Comparison of ENCODE assay signal across 1 cellular context in genomic region chr7:43729214-43729923, GRCh38.
TF ChIP-seq lines count a peak whose summit lies in the region.

A gene with protein sequence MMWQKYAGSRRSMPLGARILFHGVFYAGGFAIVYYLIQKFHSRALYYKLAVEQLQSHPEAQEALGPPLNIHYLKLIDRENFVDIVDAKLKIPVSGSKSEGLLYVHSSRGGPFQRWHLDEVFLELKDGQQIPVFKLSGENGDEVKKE (minus strand): TSS chr7:43729523. CDS start chr7:43648614, 80,909 bp downstream.

TF ChIP-seq in GM23338, 12 proteins besides CTCF, POLR2A, EP300 and RAD21 (continued from another document):
- TF ChIP-seq, protein P1, sequence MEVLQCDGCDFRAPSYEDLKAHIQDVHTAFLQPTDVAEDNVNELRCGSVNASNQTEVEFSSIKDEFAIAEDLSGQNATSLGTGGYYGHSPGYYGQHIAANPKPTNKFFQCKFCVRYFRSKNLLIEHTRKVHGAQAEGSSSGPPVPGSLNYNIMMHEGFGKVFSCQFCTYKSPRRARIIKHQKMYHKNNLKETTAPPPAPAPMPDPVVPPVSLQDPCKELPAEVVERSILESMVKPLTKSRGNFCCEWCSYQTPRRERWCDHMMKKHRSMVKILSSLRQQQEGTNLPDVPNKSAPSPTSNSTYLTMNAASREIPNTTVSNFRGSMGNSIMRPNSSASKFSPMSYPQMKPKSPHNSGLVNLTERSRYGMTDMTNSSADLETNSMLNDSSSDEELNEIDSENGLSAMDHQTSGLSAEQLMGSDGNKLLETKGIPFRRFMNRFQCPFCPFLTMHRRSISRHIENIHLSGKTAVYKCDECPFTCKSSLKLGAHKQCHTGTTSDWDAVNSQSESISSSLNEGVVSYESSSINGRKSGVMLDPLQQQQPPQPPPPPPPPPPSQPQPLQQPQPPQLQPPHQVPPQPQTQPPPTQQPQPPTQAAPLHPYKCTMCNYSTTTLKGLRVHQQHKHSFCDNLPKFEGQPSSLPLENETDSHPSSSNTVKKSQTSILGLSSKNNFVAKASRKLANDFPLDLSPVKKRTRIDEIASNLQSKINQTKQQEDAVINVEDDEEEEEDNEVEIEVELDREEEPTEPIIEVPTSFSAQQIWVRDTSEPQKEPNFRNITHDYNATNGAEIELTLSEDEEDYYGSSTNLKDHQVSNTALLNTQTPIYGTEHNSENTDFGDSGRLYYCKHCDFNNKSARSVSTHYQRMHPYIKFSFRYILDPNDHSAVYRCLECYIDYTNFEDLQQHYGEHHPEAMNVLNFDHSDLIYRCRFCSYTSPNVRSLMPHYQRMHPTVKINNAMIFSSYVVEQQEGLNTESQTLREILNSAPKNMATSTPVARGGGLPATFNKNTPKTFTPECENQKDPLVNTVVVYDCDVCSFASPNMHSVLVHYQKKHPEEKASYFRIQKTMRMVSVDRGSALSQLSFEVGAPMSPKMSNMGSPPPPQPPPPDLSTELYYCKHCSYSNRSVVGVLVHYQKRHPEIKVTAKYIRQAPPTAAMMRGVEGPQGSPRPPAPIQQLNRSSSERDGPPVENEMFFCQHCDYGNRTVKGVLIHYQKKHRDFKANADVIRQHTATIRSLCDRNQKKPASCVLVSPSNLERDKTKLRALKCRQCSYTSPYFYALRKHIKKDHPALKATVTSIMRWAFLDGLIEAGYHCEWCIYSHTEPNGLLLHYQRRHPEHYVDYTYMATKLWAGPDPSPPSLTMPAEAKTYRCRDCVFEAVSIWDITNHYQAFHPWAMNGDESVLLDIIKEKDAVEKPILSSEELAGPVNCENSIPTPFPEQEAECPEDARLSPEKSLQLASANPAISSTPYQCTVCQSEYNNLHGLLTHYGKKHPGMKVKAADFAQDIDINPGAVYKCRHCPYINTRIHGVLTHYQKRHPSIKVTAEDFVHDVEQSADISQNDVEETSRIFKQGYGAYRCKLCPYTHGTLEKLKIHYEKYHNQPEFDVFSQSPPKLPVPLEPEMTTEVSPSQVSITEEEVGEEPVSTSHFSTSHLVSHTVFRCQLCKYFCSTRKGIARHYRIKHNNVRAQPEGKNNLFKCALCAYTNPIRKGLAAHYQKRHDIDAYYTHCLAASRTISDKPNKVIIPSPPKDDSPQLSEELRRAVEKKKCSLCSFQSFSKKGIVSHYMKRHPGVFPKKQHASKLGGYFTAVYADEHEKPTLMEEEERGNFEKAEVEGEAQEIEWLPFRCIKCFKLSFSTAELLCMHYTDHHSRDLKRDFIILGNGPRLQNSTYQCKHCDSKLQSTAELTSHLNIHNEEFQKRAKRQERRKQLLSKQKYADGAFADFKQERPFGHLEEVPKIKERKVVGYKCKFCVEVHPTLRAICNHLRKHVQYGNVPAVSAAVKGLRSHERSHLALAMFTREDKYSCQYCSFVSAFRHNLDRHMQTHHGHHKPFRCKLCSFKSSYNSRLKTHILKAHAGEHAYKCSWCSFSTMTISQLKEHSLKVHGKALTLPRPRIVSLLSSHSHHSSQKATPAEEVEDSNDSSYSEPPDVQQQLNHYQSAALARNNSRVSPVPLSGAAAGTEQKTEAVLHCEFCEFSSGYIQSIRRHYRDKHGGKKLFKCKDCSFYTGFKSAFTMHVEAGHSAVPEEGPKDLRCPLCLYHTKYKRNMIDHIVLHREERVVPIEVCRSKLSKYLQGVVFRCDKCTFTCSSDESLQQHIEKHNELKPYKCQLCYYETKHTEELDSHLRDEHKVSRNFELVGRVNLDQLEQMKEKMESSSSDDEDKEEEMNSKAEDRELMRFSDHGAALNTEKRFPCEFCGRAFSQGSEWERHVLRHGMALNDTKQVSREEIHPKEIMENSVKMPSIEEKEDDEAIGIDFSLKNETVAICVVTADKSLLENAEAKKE (CRISPR knock-in tag; IDR thresholded peaks at IDR 0.05), result no peak
- TF ChIP-seq ZNF331 (CRISPR knock-in tag; IDR thresholded peaks at IDR 0.05; ENCODE audit: low read depth) (no peak), POLR2AphosphoS5 (IDR thresholded peaks at IDR 0.05; ENCODE audit: low read depth) (peak; percentile 92), NANOG (IDR thresholded peaks at IDR 0.05; ENCODE audit: borderline replicate concordance) (no peak), REST (IDR thresholded peaks at IDR 0.05; ENCODE audit: unreplicated experiment) (no peak), STAT1 (IDR thresholded peaks at IDR 0.05; ENCODE audit: unreplicated experiment) (no peak), ZNF114 (CRISPR knock-in tag; IDR thresholded peaks at IDR 0.05) (no peak)
- TF ChIP-seq, protein P2, sequence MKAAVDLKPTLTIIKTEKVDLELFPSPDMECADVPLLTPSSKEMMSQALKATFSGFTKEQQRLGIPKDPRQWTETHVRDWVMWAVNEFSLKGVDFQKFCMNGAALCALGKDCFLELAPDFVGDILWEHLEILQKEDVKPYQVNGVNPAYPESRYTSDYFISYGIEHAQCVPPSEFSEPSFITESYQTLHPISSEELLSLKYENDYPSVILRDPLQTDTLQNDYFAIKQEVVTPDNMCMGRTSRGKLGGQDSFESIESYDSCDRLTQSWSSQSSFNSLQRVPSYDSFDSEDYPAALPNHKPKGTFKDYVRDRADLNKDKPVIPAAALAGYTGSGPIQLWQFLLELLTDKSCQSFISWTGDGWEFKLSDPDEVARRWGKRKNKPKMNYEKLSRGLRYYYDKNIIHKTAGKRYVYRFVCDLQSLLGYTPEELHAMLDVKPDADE (IDR thresholded peaks at IDR 0.05), result peak; percentile 68
